Comparison of ENCODE assay signal across 1 cellular context in the genomic region with DNA sequence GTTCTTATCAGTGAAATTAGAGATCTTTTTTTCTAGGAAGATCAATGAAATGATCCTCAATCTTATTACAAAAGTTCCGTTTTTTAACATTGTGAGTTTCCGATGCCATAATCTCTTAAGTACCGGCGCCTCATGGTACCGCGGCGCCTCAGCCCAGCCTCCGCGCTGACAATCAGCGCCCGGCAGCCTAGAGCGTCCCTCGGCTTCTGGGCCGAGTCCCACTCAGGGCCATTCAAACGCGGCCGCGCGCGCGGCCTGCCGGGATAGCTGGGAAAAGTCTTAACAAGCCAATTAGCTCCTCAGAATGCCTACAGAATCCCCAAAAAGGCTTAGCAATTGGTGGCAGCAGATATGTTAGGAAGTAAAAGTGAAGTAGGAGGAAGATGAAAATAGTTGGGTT.
TF ChIP-seq lines count a peak whose summit lies in the region.

No MANE protein-coding gene starts in this region.

TF ChIP-seq in HepG2, 621 proteins besides CTCF, POLR2A, EP300 and RAD21:
- TF ChIP-seq ZNF276 (CRISPR knock-in tag; IDR thresholded peaks at IDR 0.05; ENCODE audit: low read depth) = no peak
- TF ChIP-seq RFXAP (CRISPR knock-in tag; IDR thresholded peaks at IDR 0.05; ENCODE audit: borderline replicate concordance) = no peak
- TF ChIP-seq, protein P1, sequence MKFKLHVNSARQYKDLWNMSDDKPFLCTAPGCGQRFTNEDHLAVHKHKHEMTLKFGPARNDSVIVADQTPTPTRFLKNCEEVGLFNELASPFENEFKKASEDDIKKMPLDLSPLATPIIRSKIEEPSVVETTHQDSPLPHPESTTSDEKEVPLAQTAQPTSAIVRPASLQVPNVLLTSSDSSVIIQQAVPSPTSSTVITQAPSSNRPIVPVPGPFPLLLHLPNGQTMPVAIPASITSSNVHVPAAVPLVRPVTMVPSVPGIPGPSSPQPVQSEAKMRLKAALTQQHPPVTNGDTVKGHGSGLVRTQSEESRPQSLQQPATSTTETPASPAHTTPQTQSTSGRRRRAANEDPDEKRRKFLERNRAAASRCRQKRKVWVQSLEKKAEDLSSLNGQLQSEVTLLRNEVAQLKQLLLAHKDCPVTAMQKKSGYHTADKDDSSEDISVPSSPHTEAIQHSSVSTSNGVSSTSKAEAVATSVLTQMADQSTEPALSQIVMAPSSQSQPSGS (CRISPR knock-in tag; IDR thresholded peaks at IDR 0.05) = no peak
- TF ChIP-seq, protein P2, sequence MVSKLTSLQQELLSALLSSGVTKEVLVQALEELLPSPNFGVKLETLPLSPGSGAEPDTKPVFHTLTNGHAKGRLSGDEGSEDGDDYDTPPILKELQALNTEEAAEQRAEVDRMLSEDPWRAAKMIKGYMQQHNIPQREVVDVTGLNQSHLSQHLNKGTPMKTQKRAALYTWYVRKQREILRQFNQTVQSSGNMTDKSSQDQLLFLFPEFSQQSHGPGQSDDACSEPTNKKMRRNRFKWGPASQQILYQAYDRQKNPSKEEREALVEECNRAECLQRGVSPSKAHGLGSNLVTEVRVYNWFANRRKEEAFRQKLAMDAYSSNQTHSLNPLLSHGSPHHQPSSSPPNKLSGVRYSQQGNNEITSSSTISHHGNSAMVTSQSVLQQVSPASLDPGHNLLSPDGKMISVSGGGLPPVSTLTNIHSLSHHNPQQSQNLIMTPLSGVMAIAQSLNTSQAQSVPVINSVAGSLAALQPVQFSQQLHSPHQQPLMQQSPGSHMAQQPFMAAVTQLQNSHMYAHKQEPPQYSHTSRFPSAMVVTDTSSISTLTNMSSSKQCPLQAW (CRISPR knock-in tag; IDR thresholded peaks at IDR 0.05) = no peak
- TF ChIP-seq ZNF253 (CRISPR knock-in tag; IDR thresholded peaks at IDR 0.05; ENCODE audit: borderline replicate concordance) = no peak
- TF ChIP-seq ZFP36L1 (CRISPR knock-in tag; IDR thresholded peaks at IDR 0.05) = no peak
- TF ChIP-seq TFE3 (CRISPR knock-in tag; IDR thresholded peaks at IDR 0.05) = no peak
TF ChIP-seq in HepG2: peak in this region for 0.
